ENCODE assay signal across 2 cellular contexts in genomic region chr11:118290923-118291322, GRCh38.
TF ChIP-seq lines count a peak whose summit lies in the region.

No MANE protein-coding gene starts in this region.

TF ChIP-seq in SK-N-SH, 30 proteins besides CTCF, POLR2A, EP300 and RAD21:
- no peak for TF ChIP-seq MAX (IDR thresholded peaks at IDR 0.05; ENCODE audit: low read depth)
- TF ChIP-seq SMC3 (IDR thresholded peaks at IDR 0.05; ENCODE audit: low read depth, low read length), result peak; percentile 20; the same call in 1 of the 2 replicates
- TF ChIP-seq JUND (IDR thresholded peaks at IDR 0.05), result no peak

TF ChIP-seq in SK-N-SH treated with all-trans-retinoic acid at 6 μM for 48 hours, 23 proteins besides CTCF, POLR2A, EP300 and RAD21:
- no peak for TF ChIP-seq ESRRG (CRISPR knock-in tag; IDR thresholded peaks at IDR 0.05)
- no peak for TF ChIP-seq ZFP30 (CRISPR knock-in tag; IDR thresholded peaks at IDR 0.05)
TF ChIP-seq in SK-N-SH treated with all-trans-retinoic acid at 6 μM for 48 hours: peak in this region for 0.
